Comparison of ENCODE assay signal across 31 cellular contexts in the genomic region with DNA sequence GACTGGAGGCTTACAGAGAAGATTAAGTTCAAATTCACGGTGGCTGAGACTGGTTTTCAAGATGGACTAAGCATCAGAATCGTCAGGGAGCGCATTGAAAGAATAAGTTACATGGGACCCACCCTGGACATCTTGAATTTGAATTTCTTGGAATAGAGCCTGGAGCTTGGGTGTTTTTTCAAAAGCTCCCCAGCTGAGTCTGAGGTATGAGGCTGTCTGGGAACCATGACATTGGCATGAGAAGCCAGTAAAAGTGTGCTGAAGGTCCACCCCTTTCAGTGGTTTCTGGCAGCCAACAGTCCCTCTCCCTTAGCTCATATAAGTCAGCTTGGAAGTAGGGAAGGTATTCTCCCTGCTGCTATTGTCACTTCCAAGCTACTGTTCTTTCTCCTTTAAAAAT.
"Had no signal": no experiment of that assay in that cellular context is flagged by ENCODE, and none has a peak within 500 bp of the region (broad histone marks: within the 10 kb centered on the region; RNA-seq: fewer than 3 reads in every experiment).

No MANE protein-coding gene starts in this region.

- H3K36me3 Mint-ChIP-seq: activated naive CD4-positive, alpha-beta T cell treated with anti-CD3 and anti-CD28 coated beads, Interleukin-2, amount 50 U/mL, for 72 hours; brain had no signal

- H3K4me1 Mint-ChIP-seq: activated CD4-positive, alpha-beta T cell treated with anti-CD3 and anti-CD28 coated beads, Interleukin-2, amount 10 ng/mL, durations not matched to agents 24 days and 14 days; brain had no signal

- H3K27me3 Mint-ChIP-seq: brain had no signal

- H3K4me1 ChIP-seq: Peyer's patch, SJSA1 had no signal

- H3K9me3 Mint-ChIP-seq: activated CD4-positive, alpha-beta T cell treated with anti-CD3 and anti-CD28 coated beads, Interleukin-2, amount 10 ng/mL, durations not matched to agents 24 days and 14 days; activated T-helper 2 cell treated with anti-CD3 and anti-CD28 coated beads, Interferon-gamma antibody, Interleukin-2, Interleukin-4, amounts not matched to agents 10 μg/mL and 5 μg/mL and 100 μg/mL, durations not matched to agents 14 hours and 24 hours and 36 hours; T-helper 1 cell treated with Interleukin-12 subunit alpha and Interleukin-12 subunit beta and Interleukin-4 antibody, amounts not matched to agents 30 μg/mL and 1 μg/mL, for 36 hours; T-helper 2 cell treated with Interferon-gamma antibody and Interleukin-4, amounts not matched to agents 5 μg/mL and 100 μg/mL, for 36 hours had no signal

- ATAC-seq: activated CD8-positive, alpha-beta T cell treated with anti-CD3 and anti-CD28 coated beads, Interleukin-2, amount 10 ng/mL, durations not matched to agents 7 days and 5 days; activated naive CD4-positive, alpha-beta T cell treated with anti-CD3 and anti-CD28 coated beads, Interleukin-2, amount 50 U/mL, for 72 hours; K562; PC-3 had no signal

- H3K27me3 ChIP-seq: Peyer's patch had no signal

- H3K4me3 Mint-ChIP-seq: activated CD4-positive, alpha-beta T cell treated with anti-CD3 and anti-CD28 coated beads, Interleukin-2, amount 10 ng/mL, durations not matched to agents 24 days and 14 days; activated CD8-positive, alpha-beta T cell treated with anti-CD3 and anti-CD28 coated beads, Interleukin-2, amount 10 ng/mL, durations not matched to agents 7 days and 5 days; activated T-cell treated with anti-CD3 and anti-CD28 coated beads, Interleukin-2, amount 50 U/mL, for 24 hours; brain; T-helper 1 cell treated with Interleukin-12 subunit alpha and Interleukin-12 subunit beta and Interleukin-4 antibody, amounts not matched to agents 30 μg/mL and 1 μg/mL, for 36 hours; T-helper 2 cell treated with Interferon-gamma antibody and Interleukin-4, amounts not matched to agents 5 μg/mL and 100 μg/mL, for 36 hours had no signal

- H3K4me3 ChIP-seq: K562, Peyer's patch, SJSA1 had no signal

- H3K27ac Mint-ChIP-seq: activated CD4-positive, alpha-beta T cell treated with anti-CD3 and anti-CD28 coated beads, Interleukin-2, amount 10 ng/mL, durations not matched to agents 24 days and 14 days; activated CD8-positive, alpha-beta T cell treated with anti-CD3 and anti-CD28 coated beads, Interleukin-2, amount 10 ng/mL, durations not matched to agents 7 days and 5 days; activated naive CD4-positive, alpha-beta T cell treated with anti-CD3 and anti-CD28 coated beads, Interleukin-2, amount 50 U/mL, for 72 hours; activated T-cell treated with anti-CD3 and anti-CD28 coated beads, Interleukin-2, amount 50 U/mL, for 24 hours; activated T-helper 2 cell treated with anti-CD3 and anti-CD28 coated beads, Interferon-gamma antibody, Interleukin-2, Interleukin-4, amounts not matched to agents 10 μg/mL and 5 μg/mL and 100 μg/mL, durations not matched to agents 14 hours and 24 hours and 36 hours; brain; T-helper 1 cell treated with Interleukin-12 subunit alpha and Interleukin-12 subunit beta and Interleukin-4 antibody, amounts not matched to agents 30 μg/mL and 1 μg/mL, for 36 hours; T-helper 2 cell treated with Interferon-gamma antibody and Interleukin-4, amounts not matched to agents 5 μg/mL and 100 μg/mL, for 36 hours had no signal

- H3K27ac ChIP-seq: Peyer's patch, SJSA1 had no signal

- DNase-seq: activated CD4-positive, alpha-beta T cell treated with anti-CD3 and anti-CD28 coated beads, Interleukin-2, amount 10 ng/mL, durations not matched to agents 24 days and 14 days; activated CD4-positive, alpha-beta T cell treated with anti-CD3 and anti-CD28 coated beads, Interleukin-2, amount 50 U/mL, for 4 hours; activated CD8-positive, alpha-beta T cell treated with anti-CD3 and anti-CD28 coated beads, Interleukin-2, amount 10 ng/mL, durations not matched to agents 7 days and 5 days; activated gamma-delta T cell; activated naive CD4-positive, alpha-beta T cell treated with Interleukin-2 at 50 U/mL for 16 hours; activated T-cell treated with anti-CD3 and anti-CD28 coated beads, Interleukin-2, amount 50 U/mL, for 24 hours; anterior cingulate cortex; caudate nucleus; cerebellar nuclear complex; NCI-H1105; NCI-H1417 treated with DMSO at 0.1 percent for 48 hours; NCI-H187 treated with DMSO at 0.1 percent for 48 hours; NCI-H2081; NCI-H2171 treated with DMSO at 0.1 percent for 48 hours; NCI-H2227 treated with DMSO at 0.1 percent for 48 hours; NCI-H446; NCI-H510A treated with DMSO at 0.1 percent for 48 hours; NCI-H69; NK-92 treated with Interleukin-12 subunit alpha and Interleukin-12 subunit beta, amount 100 ng/mL, for 24 hours; PC-3; Peyer's patch; RPMI8226; SHP77 treated with DMSO at 0.1 percent for 48 hours; SK-N-SH had no signal
